17 cellular contexts compared by ENCODE assay signal in genomic region chr1:186076006-186076405, GRCh38.
"Had no signal": no experiment of that assay in that cellular context is flagged by ENCODE, and none has a peak within 500 bp of the region (broad histone marks: within the 10 kb centered on the region; RNA-seq: fewer than 3 reads in every experiment).

No MANE protein-coding gene starts in this region.

- H3K4me3 ChIP-seq: coronary artery, lung, pancreas had no signal

- H3K9me3 ChIP-seq: pancreas had no signal

- H3K36me3 Mint-ChIP-seq: activated naive CD4-positive, alpha-beta T cell treated with anti-CD3 and anti-CD28 coated beads, Interleukin-2, amount 50 U/mL, for 24 hours; naive B cell; stimulated activated effector memory CD8-positive, alpha-beta T cell treated with anti-CD3 and anti-CD28 coated beads, Interleukin-12 subunit alpha, Interleukin-12 subunit beta, amount 100 ng/mL, for 72 hours had no signal

- H3K4me3 Mint-ChIP-seq: activated CD4-positive, alpha-beta memory T cell treated with anti-CD3 and anti-CD28 coated beads, Interleukin-2, amount 10 ng/mL, durations not matched to agents 7 days and 5 days; activated CD4-positive, alpha-beta T cell treated with anti-CD3 and anti-CD28 coated beads for 36 hours; activated naive CD4-positive, alpha-beta T cell treated with anti-CD3 and anti-CD28 coated beads, Interleukin-2, amount 50 U/mL, for 24 hours; activated T-cell treated with anti-CD3 and anti-CD28 coated beads, Interleukin-2, amount 50 U/mL, for 24 hours; central memory CD8-positive, alpha-beta T cell; naive B cell; stimulated activated effector memory CD8-positive, alpha-beta T cell treated with anti-CD3 and anti-CD28 coated beads, Interleukin-12 subunit alpha, Interleukin-12 subunit beta, amount 100 ng/mL, for 72 hours had no signal

- H3K27me3 ChIP-seq: brain microvascular endothelial cell, pancreas had no signal

- H3K4me1 Mint-ChIP-seq: activated CD4-positive, alpha-beta memory T cell treated with anti-CD3 and anti-CD28 coated beads, Interleukin-2, amount 10 ng/mL, durations not matched to agents 7 days and 5 days; activated CD4-positive, alpha-beta T cell treated with anti-CD3 and anti-CD28 coated beads for 36 hours; activated naive CD4-positive, alpha-beta T cell treated with anti-CD3 and anti-CD28 coated beads, Interleukin-2, amount 50 U/mL, for 24 hours; central memory CD8-positive, alpha-beta T cell; stimulated activated effector memory CD8-positive, alpha-beta T cell treated with anti-CD3 and anti-CD28 coated beads, Interleukin-12 subunit alpha, Interleukin-12 subunit beta, amount 100 ng/mL, for 72 hours had no signal

- H3K4me1 ChIP-seq: pancreas had no signal

- H3K36me3 ChIP-seq: brain microvascular endothelial cell, pancreas had no signal

- DNase-seq: activated CD4-positive, alpha-beta memory T cell treated with anti-CD3 and anti-CD28 coated beads, Interleukin-2, amount 10 ng/mL, durations not matched to agents 7 days and 5 days; activated CD4-positive, alpha-beta T cell treated with anti-CD3 and anti-CD28 coated beads for 36 hours; activated effector memory CD4-positive, alpha-beta T cell treated with Interleukin-2 at 50 U/mL for 16 hours; activated T-cell treated with anti-CD3 and anti-CD28 coated beads, Interleukin-2, amount 50 U/mL, for 24 hours; amniotic stem cell; brain microvascular endothelial cell; left cardiac atrium; naive B cell; pancreas; stimulated activated CD4-positive, alpha-beta T cell treated with anti-CD3 and anti-CD28 coated beads, Interleukin-1b, Interleukin-23, amount 100 ng/mL, for 48 hours had no signal

- ATAC-seq: activated CD4-positive, alpha-beta T cell treated with anti-CD3 and anti-CD28 coated beads for 36 hours; left cardiac atrium; SK-N-SH treated with all-trans-retinoic acid at 6 μM for 48 hours; stimulated activated effector memory CD8-positive, alpha-beta T cell treated with anti-CD3 and anti-CD28 coated beads, Interleukin-12 subunit alpha, Interleukin-12 subunit beta, amount 100 ng/mL, for 72 hours had no signal

- H3K27ac Mint-ChIP-seq: activated CD4-positive, alpha-beta memory T cell treated with anti-CD3 and anti-CD28 coated beads, Interleukin-2, amount 10 ng/mL, durations not matched to agents 7 days and 5 days; activated CD4-positive, alpha-beta T cell treated with anti-CD3 and anti-CD28 coated beads for 36 hours; activated naive CD4-positive, alpha-beta T cell treated with anti-CD3 and anti-CD28 coated beads, Interleukin-2, amount 50 U/mL, for 24 hours; activated T-cell treated with anti-CD3 and anti-CD28 coated beads, Interleukin-2, amount 50 U/mL, for 24 hours; naive B cell; stimulated activated effector memory CD8-positive, alpha-beta T cell treated with anti-CD3 and anti-CD28 coated beads, Interleukin-12 subunit alpha, Interleukin-12 subunit beta, amount 100 ng/mL, for 72 hours had no signal

- H3K27me3 Mint-ChIP-seq: activated CD4-positive, alpha-beta memory T cell treated with anti-CD3 and anti-CD28 coated beads, Interleukin-2, amount 10 ng/mL, durations not matched to agents 7 days and 5 days; activated T-cell treated with anti-CD3 and anti-CD28 coated beads, Interleukin-2, amount 50 U/mL, for 24 hours; central memory CD8-positive, alpha-beta T cell; naive B cell had no signal

- H3K9me3 Mint-ChIP-seq: activated CD4-positive, alpha-beta memory T cell treated with anti-CD3 and anti-CD28 coated beads, Interleukin-2, amount 10 ng/mL, durations not matched to agents 7 days and 5 days; activated naive CD4-positive, alpha-beta T cell treated with anti-CD3 and anti-CD28 coated beads, Interleukin-2, amount 50 U/mL, for 24 hours; activated T-cell treated with anti-CD3 and anti-CD28 coated beads, Interleukin-2, amount 50 U/mL, for 24 hours; central memory CD8-positive, alpha-beta T cell; naive B cell; stimulated activated effector memory CD8-positive, alpha-beta T cell treated with anti-CD3 and anti-CD28 coated beads, Interleukin-12 subunit alpha, Interleukin-12 subunit beta, amount 100 ng/mL, for 72 hours had no signal

- H3K27ac ChIP-seq: brain microvascular endothelial cell, coronary artery, pancreas, VCaP had no signal
